16 cellular contexts compared by ENCODE assay signal in the genomic region with DNA sequence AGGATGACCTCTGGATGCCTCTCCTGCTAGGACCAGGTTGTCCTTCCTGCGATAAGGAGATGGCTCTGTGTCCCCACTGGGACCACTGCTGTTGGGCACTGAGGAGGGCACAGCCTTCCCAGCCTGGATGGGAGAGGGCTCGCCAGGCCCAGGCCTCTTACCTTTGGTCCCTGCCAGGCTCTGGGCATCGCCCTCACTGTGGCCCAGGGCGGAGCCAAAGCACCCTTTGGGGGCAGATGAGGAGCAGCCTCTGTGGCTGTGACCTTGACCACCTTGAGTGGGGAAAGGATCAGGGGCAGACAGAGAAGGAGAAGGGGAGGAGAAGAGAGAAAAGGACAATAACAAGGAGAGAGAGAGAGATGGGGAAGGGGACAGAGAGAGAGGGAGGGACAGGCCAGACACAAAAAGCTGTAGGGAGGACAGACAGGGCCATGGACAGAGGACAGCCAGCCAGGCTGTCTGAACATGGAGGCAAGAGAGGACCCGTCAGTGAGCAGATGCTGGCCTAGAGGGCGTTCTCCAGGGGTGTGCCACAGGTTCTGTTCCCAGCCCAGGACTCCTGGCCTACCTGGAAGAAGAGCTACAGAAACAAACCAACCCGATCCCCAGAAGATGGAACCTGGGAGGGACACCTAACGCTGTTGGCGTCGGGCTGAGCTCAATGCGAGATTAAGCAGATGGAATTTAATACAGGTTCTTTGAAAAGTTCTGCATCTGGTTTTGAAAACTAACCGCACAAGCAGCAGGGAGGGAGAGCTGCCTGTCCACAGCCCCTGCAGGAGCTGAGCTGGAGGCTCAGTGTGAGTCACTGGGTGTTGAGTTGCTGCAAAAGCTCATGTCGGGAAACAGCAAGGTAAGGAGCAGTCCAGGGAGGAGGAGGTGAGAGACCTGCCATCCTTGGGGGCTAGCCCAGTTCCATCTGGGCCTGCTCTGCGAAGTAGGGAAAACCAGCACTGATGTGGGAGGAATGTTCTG.
DNase-seq lines count a peak whose midpoint lies in the region; FAIRE-seq and TF ChIP-seq lines count a peak whose summit lies in the region.
"Had no signal": no experiment of that assay in that cellular context is flagged by ENCODE, and none has a peak within 500 bp of the region (broad histone marks: within the 10 kb centered on the region; RNA-seq: fewer than 3 reads in every experiment).

No MANE protein-coding gene starts in this region.

- peaks cover 13% of the 10 kb centered on the region for H3K4me1 Mint-ChIP-seq in nephron progenitor cell
- H3K4me1 Mint-ChIP-seq: activated naive CD8-positive, alpha-beta T cell treated with anti-CD3 and anti-CD28 coated beads, Interleukin-2, amount 50 U/mL, for 24 hours; CD14-positive monocyte had no signal

- FAIRE-seq in urothelium cell line (lab: Jason Lieb, UNC), result peak; percentile 68
- FAIRE-seq: A549, endometrium had no signal

- H3K4me3 Mint-ChIP-seq in nephron progenitor cell, result no peak overlapping the region
- H3K4me3 Mint-ChIP-seq: activated naive CD8-positive, alpha-beta T cell treated with anti-CD3 and anti-CD28 coated beads, Interleukin-2, amount 50 U/mL, for 24 hours; CD14-positive monocyte had no signal

- H3K27me3 Mint-ChIP-seq in nephron progenitor cell (ENCODE audit: low read depth, poor library complexity), result peaks cover 27% of the 10 kb centered on the region

- DNase-seq in activated effector memory CD4-positive, alpha-beta T cell treated with anti-CD3 and anti-CD28 coated beads, Interleukin-2, amount 50 U/mL, for 16 hours, result peak; percentile 46
- DNase-seq in activated effector memory CD4-positive, alpha-beta T cell treated with Interleukin-2 at 50 U/mL for 16 hours, result no peak
- DNase-seq in astrocyte of the hippocampus (ENCODE audit: low read depth, low spot score), result peak; percentile 35
- DNase-seq in mesenteric fat pad (ENCODE audit: low spot score), result peak; percentile 68
- DNase-seq in urothelium cell line (ENCODE audit: low spot score), result no peak
- no peak for DNase-seq in SIG-M5 treated with dmso at 0.1 percent for 504 hours (lab: John Stamatoyannopoulos, UW; ENCODE audit: unreplicated experiment)
- DNase-seq in nephron progenitor cell, result no peak
- DNase-seq in SHP77 treated with DMSO at 0.1 percent for 48 hours (lab: John Stamatoyannopoulos, UW), result no peak
- DNase-seq: activated CD4-positive, alpha-beta T cell treated with anti-CD3 and anti-CD28 coated beads, Interleukin-2, amount 50 U/mL, for 1 hour; activated naive CD8-positive, alpha-beta T cell treated with anti-CD3 and anti-CD28 coated beads, Interleukin-2, amount 50 U/mL, for 24 hours; activated T-cell treated with anti-CD3 and anti-CD28 coated beads, Interleukin-2, amount 50 U/mL, for 48 hours; left ventricle myocardium inferior; NCI-H1092 treated with DMSO at 0.1 percent for 48 hours had no signal

- no peaks in the 10 kb centered on the region for H3K36me3 Mint-ChIP-seq in nephron progenitor cell (ENCODE audit: low read depth)
- H3K36me3 Mint-ChIP-seq: CD14-positive monocyte had no signal

- H3K27ac Mint-ChIP-seq in nephron progenitor cell, result no peak overlapping the region
- H3K27ac Mint-ChIP-seq: activated naive CD8-positive, alpha-beta T cell treated with anti-CD3 and anti-CD28 coated beads, Interleukin-2, amount 50 U/mL, for 24 hours; CD14-positive monocyte had no signal

- no peak for TF ChIP-seq CTCF in nephron progenitor cell (IDR thresholded peaks at IDR 0.05)

- H3K9me3 Mint-ChIP-seq in nephron progenitor cell, result peaks cover 29% of the 10 kb centered on the region

Comparison
In these comparisons a context has a peak if more than half of its experiments do, and no peak if none do; other contexts are left out.
1. DNase-seq: peak in activated effector memory CD4-positive, alpha-beta T cell treated with anti-CD3 and anti-CD28 coated beads, Interleukin-2, amount 50 U/mL, for 16 hours (single experiment), astrocyte of the hippocampus (single experiment) and mesenteric fat pad (single experiment); none in activated effector memory CD4-positive, alpha-beta T cell treated with Interleukin-2 at 50 U/mL for 16 hours (single experiment), urothelium cell line (single experiment), SIG-M5 treated with dmso at 0.1 percent for 504 hours (single experiment), nephron progenitor cell (single experiment) and SHP77 treated with DMSO at 0.1 percent for 48 hours (single experiment).